8 cellular contexts compared by ENCODE assay signal in genomic region chr6:107957165-107957908, GRCh38. TPM values are rescaled to one million over a fixed set of nuclear protein-coding genes. Genes with fewer than 3 reads are reported as not detected.
DNase-seq lines count a peak whose midpoint lies in the region; ATAC-seq, FAIRE-seq and TF ChIP-seq lines count a peak whose summit lies in the region.

No MANE protein-coding gene starts in this region.

- TF ChIP-seq CTCF in BJ (IDR thresholded peaks at IDR 0.05; ENCODE audit: insufficient read depth, low read depth, low read length) (no peak), RWPE2 (IDR thresholded peaks at IDR 0.05; ENCODE audit: poor library complexity, severe bottlenecking) (no peak), osteoblast (IDR thresholded peaks at IDR 0.05; ENCODE audit: extremely low read depth, low read depth, low read length) (no peak)

- in situ Hi-C loops in GM18951 (cut with MboI; ENCODE audit: low sequenced_read_pairs, unreplicated experiment), result no loop called here

- CTCF ChIA-PET in BJ (lab: Yijun Ruan, JAX), result no interaction called here

- POLR2A ChIA-PET in BJ (lab: Charles Lee), result interaction anchor here (0.9 kb wide), 1 partner anchor 37 kb away, joined by 3 read pairs; no protein-coding TSS in a partner anchor

- peaks cover 24% of the 10 kb centered on the region for H4K20me1 ChIP-seq in osteoblast (ENCODE audit: insufficient read depth, low read length)

- H3K4me3 ChIP-seq in BJ (ENCODE audit: low read depth, low read length) (peak overlapping the region; percentile 68), RWPE2 (ENCODE audit: severe bottlenecking) (peak overlapping the region; percentile 93), osteoblast (ENCODE audit: insufficient read depth, low read length) (peak overlapping the region; percentile 98)

- H3K36me3 ChIP-seq in BJ (ENCODE audit: control insufficient read depth, insufficient read depth, low read length) (no peaks in the 10 kb centered on the region), RWPE2 (ENCODE audit: low read depth) (peaks cover 20% of the 10 kb centered on the region), osteoblast (ENCODE audit: insufficient read depth, low read length) (peaks cover 4% of the 10 kb centered on the region)

- ATAC-seq in HG03342 (IDR thresholded peaks at IDR 0.05; ENCODE audit: unreplicated experiment), result peak; percentile 27
- ATAC-seq in RWPE2 (ENCODE audit: low read depth), result peak; percentile 44

- FAIRE-seq in frontal cortex (lab: Jason Lieb, UNC), result no peak

- H3K27me3 ChIP-seq in BJ (ENCODE audit: control insufficient read depth, insufficient read depth, low read length) (no peaks in the 10 kb centered on the region), RWPE2 (ENCODE audit: insufficient read depth, poor library complexity, severe bottlenecking) (no peaks in the 10 kb centered on the region), osteoblast (ENCODE audit: insufficient read depth, low read length) (no peaks in the 10 kb centered on the region)

- H3K27ac ChIP-seq in RWPE2 (ENCODE audit: poor library complexity, severe bottlenecking) (peak overlapping the region; percentile 77), osteoblast (ENCODE audit: low read depth, low read length) (peak overlapping the region; percentile 95), temporal lobe (ENCODE audit: low read depth, low read length) (peak overlapping the region; percentile 19)

- H3K4me1 ChIP-seq in RWPE2 (ENCODE audit: insufficient read depth, poor library complexity, severe bottlenecking) (peaks cover 30% of the 10 kb centered on the region), osteoblast (ENCODE audit: insufficient read depth, low read length) (peaks cover 11% of the 10 kb centered on the region)

- H2AFZ ChIP-seq in osteoblast (ENCODE audit: low read length), result peak overlapping the region; percentile 68

- H3K9me3 ChIP-seq in RWPE2 (ENCODE audit: severe bottlenecking) (no peaks in the 10 kb centered on the region), osteoblast (ENCODE audit: low read depth, low read length) (no peaks in the 10 kb centered on the region)

- peaks cover 48% of the 10 kb centered on the region for H3K79me2 ChIP-seq in osteoblast (ENCODE audit: insufficient read depth, low read length)

- TF ChIP-seq POLR2A in GM18951 (IDR thresholded peaks at IDR 0.05; ENCODE audit: extremely low read depth, insufficient read depth, insufficient read length), result peak; percentile 50

- DNase-seq in BJ (ENCODE audit: low read depth), result no peak
- DNase-seq in RWPE2 (ENCODE audit: low spot score), result no peak
- DNase-seq in activated naive CD4-positive, alpha-beta T cell treated with Interleukin-2 at 50 U/mL for 16 hours, result peak; percentile 69
- peak; percentile 37 to 46 for DNase-seq in frontal cortex (ENCODE audit: low spot score in 2 of 2)
- DNase-seq in osteoblast (ENCODE audit: insufficient read length, low spot score, missing footprints), result peak; percentile 97

- peak overlapping the region; percentile 80 for H3K4me2 ChIP-seq in osteoblast (ENCODE audit: insufficient read depth, low read length)

RNA-seq across cellular contexts. Expression of gene SEC63, which starts 0.7 kb away (rescaled TPM):
- 17.6 and 49.8 TPM in 2 replicates for polyA plus RNA-seq in BJ (2011; rRNA removed)
- polyA minus RNA-seq in BJ (2011; rRNA and poly(A)+ RNA removed), result 12.5 and 18.0 TPM in 2 replicates
- 38.3 TPM for total RNA-seq in frontal cortex
- 35.8 and 54.5 TPM in 2 replicates for total RNA-seq in osteoblast
- total RNA-seq in temporal lobe, result 44.7 TPM

Comparison
In these comparisons a context has a peak if more than half of its experiments do, and no peak if none do; other contexts are left out.
1. DNase-seq: peak in activated naive CD4-positive, alpha-beta T cell treated with Interleukin-2 at 50 U/mL for 16 hours (single experiment), frontal cortex (2 of 2) and osteoblast (single experiment); none in BJ (single experiment) and RWPE2 (single experiment).
2. H3K27ac ChIP-seq: peak in every context shown above with its lines; median percentile 95 in osteoblast; 77 in RWPE2; 19 in temporal lobe.
3. Peak in every context shown above with its lines, with median percentiles within 50 percentile points of each other: H3K4me3 ChIP-seq.